Comparison of ENCODE assay signal across 28 cellular contexts in the genomic region with DNA sequence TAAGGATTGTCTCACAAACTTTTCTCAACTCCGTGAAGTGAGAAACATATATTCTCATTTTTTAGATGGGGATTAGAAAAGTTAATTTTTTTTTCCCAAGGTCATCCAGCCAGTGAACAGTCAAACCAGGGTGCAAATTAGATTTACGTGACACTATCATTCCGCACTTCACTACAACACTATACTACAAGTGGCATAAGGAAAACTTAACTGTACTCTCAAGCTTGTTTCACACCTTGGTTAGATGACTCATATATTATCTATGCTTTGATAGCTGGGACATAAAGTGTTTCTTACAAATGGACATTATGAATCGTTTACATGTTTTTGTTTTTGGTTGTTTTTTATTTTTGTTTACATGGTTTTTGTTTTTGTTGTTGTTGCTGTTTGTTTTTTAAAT.
"Had no signal": no experiment of that assay in that cellular context is flagged by ENCODE, and none has a peak within 500 bp of the region (broad histone marks: within the 10 kb centered on the region; RNA-seq: fewer than 3 reads in every experiment).

No MANE protein-coding gene starts in this region.

- H3K27ac ChIP-seq: stomach, suprapubic skin, testis, thoracic aorta, thyroid gland, tibial artery, tibial nerve, transverse colon, upper lobe of left lung, upper lobe of right lung, uterus, vagina had no signal

- H3K27ac Mint-ChIP-seq: stimulated activated effector memory CD8-positive, alpha-beta T cell treated with anti-CD3 and anti-CD28 coated beads, Interleukin-12 subunit alpha, Interleukin-12 subunit beta, amount 100 ng/mL, for 72 hours; stimulated activated memory B cell treated with anti-CD40 and anti-IgM and Interleukin-4, amounts not matched to agents 10 μg/mL and 1 μg/mL and 100 μg/mL, for 72 hours; stimulated activated naive B cell treated with anti-CD40 and anti-IgM and Interleukin-4, amounts not matched to agents 10 μg/mL and 1 μg/mL and 100 μg/mL, for 72 hours; stimulated activated naive CD8-positive, alpha-beta T cell treated with anti-CD3 and anti-CD28 coated beads, Interleukin-15, amount 100 ng/mL, for 72 hours; stimulated activated naive CD8-positive, alpha-beta T cell treated with anti-CD3 and anti-CD28 coated beads, Interleukin-15, Interleukin-2, amounts not matched to agents 100 ng/mL and 50 ng/mL, for 24 hours; type B pancreatic cell had no signal

- ATAC-seq: stimulated activated effector memory CD8-positive, alpha-beta T cell treated with anti-CD3 and anti-CD28 coated beads, Interleukin-12 subunit alpha, Interleukin-12 subunit beta, amount 100 ng/mL, for 72 hours; stimulated activated memory B cell treated with anti-CD40 and anti-IgM and Interleukin-4, amounts not matched to agents 10 μg/mL and 1 μg/mL and 100 μg/mL, for 72 hours; stimulated activated naive B cell treated with anti-CD40 and anti-IgM and Interleukin-4, amounts not matched to agents 10 μg/mL and 1 μg/mL and 100 μg/mL, for 72 hours; stimulated activated naive CD8-positive, alpha-beta T cell treated with anti-CD3 and anti-CD28 coated beads, Interleukin-15, amount 100 ng/mL, for 72 hours; stimulated activated naive CD8-positive, alpha-beta T cell treated with anti-CD3 and anti-CD28 coated beads, Interleukin-15, Interleukin-2, amounts not matched to agents 100 U/mL and 50 U/mL, for 24 hours; upper lobe of right lung had no signal

- H3K4me3 Mint-ChIP-seq: stimulated activated effector memory CD8-positive, alpha-beta T cell treated with anti-CD3 and anti-CD28 coated beads, Interleukin-12 subunit alpha, Interleukin-12 subunit beta, amount 100 ng/mL, for 72 hours; stimulated activated memory B cell treated with anti-CD40 and anti-IgM and Interleukin-4, amounts not matched to agents 10 μg/mL and 1 μg/mL and 100 μg/mL, for 72 hours; stimulated activated naive B cell treated with anti-CD40 and anti-IgM and Interleukin-4, amounts not matched to agents 10 μg/mL and 1 μg/mL and 100 μg/mL, for 72 hours; stimulated activated naive CD8-positive, alpha-beta T cell treated with anti-CD3 and anti-CD28 coated beads, Interleukin-15, amount 100 ng/mL, for 72 hours; stimulated activated naive CD8-positive, alpha-beta T cell treated with anti-CD3 and anti-CD28 coated beads, Interleukin-15, Interleukin-2, amounts not matched to agents 100 ng/mL and 50 ng/mL, for 24 hours; type B pancreatic cell had no signal

- FAIRE-seq: urothelium cell line had no signal

- H3K4me1 Mint-ChIP-seq: stimulated activated effector memory CD8-positive, alpha-beta T cell treated with anti-CD3 and anti-CD28 coated beads, Interleukin-12 subunit alpha, Interleukin-12 subunit beta, amount 100 ng/mL, for 72 hours; stimulated activated memory B cell treated with anti-CD40 and anti-IgM and Interleukin-4, amounts not matched to agents 10 μg/mL and 1 μg/mL and 100 μg/mL, for 72 hours; stimulated activated naive B cell treated with anti-CD40 and anti-IgM and Interleukin-4, amounts not matched to agents 10 μg/mL and 1 μg/mL and 100 μg/mL, for 72 hours had no signal

- H3K9me3 ChIP-seq: stomach, suprapubic skin, testis, thoracic aorta, thyroid gland, tibial artery, tibial nerve, transverse colon, upper lobe of left lung, upper lobe of right lung, uterus, vagina had no signal

- DNase-seq: stimulated activated CD4-positive, alpha-beta T cell treated with anti-CD3 and anti-CD28 coated beads, Interleukin-2, amount 100 ng/mL, for 48 hours; stimulated activated CD4-positive, alpha-beta T cell treated with anti-CD3 and anti-CD28 coated beads, Interleukin-4, amount 100 ng/mL, for 1 hour; stimulated activated CD4-positive, alpha-beta T cell treated with anti-CD3 and anti-CD28 coated beads, Interleukin-4, amount 100 ng/mL, for 24 hours; stimulated activated CD4-positive, alpha-beta T cell treated with anti-CD3 and anti-CD28 coated beads, Interleukin-4, amount 100 ng/mL, for 4 hours; stimulated activated CD8-positive, alpha-beta memory T cell treated with anti-CD3 and anti-CD28 coated beads, Interleukin-4, amount 100 ng/mL, for 48 hours; stimulated activated naive B cell treated with anti-CD40 and anti-IgM and Interleukin-4, amounts not matched to agents 10 μg/mL and 1 μg/mL and 100 μg/mL, for 72 hours; stimulated activated naive CD4-positive, alpha-beta T cell; stimulated activated naive CD4-positive, alpha-beta T cell treated with Interleukin-2 at 50 U/mL for 16 hours; stimulated activated naive CD8-positive, alpha-beta T cell treated with anti-CD3 and anti-CD28 coated beads, Interleukin-15, amount 100 ng/mL, for 72 hours; stimulated activated naive CD8-positive, alpha-beta T cell treated with anti-CD3 and anti-CD28 coated beads, Interleukin-15, Interleukin-2, amounts not matched to agents 100 U/mL and 50 U/mL, for 24 hours; stomach; substantia nigra; testis; thyroid gland; tibial artery; transverse colon; upper lobe of left lung; upper lobe of right lung; uterus had no signal

- H3K36me3 ChIP-seq: stomach, suprapubic skin, thoracic aorta, thyroid gland, tibial artery, tibial nerve, transverse colon, upper lobe of left lung, upper lobe of right lung, uterus, vagina had no signal

- H3K4me1 ChIP-seq: suprapubic skin, testis, thyroid gland, tibial artery, tibial nerve, transverse colon, upper lobe of left lung, upper lobe of right lung, uterus, vagina had no signal

- H3K27me3 ChIP-seq: stomach, suprapubic skin, testis, thyroid gland, tibial artery, tibial nerve, transverse colon, upper lobe of left lung, upper lobe of right lung, uterus, vagina had no signal

- H3K4me3 ChIP-seq: stomach, suprapubic skin, testis, thoracic aorta, thyroid gland, tibial artery, tibial nerve, transverse colon, upper lobe of left lung, upper lobe of right lung, uterus, vagina had no signal

- H3K36me3 Mint-ChIP-seq: stimulated activated effector memory CD8-positive, alpha-beta T cell treated with anti-CD3 and anti-CD28 coated beads, Interleukin-12 subunit alpha, Interleukin-12 subunit beta, amount 100 ng/mL, for 72 hours; stimulated activated memory B cell treated with anti-CD40 and anti-IgM and Interleukin-4, amounts not matched to agents 10 μg/mL and 1 μg/mL and 100 μg/mL, for 72 hours; stimulated activated naive B cell treated with anti-CD40 and anti-IgM and Interleukin-4, amounts not matched to agents 10 μg/mL and 1 μg/mL and 100 μg/mL, for 72 hours; type B pancreatic cell had no signal

- H3K27me3 Mint-ChIP-seq: stimulated activated memory B cell treated with anti-CD40 and anti-IgM and Interleukin-4, amounts not matched to agents 10 μg/mL and 1 μg/mL and 100 μg/mL, for 72 hours; stimulated activated naive B cell treated with anti-CD40 and anti-IgM and Interleukin-4, amounts not matched to agents 10 μg/mL and 1 μg/mL and 100 μg/mL, for 72 hours; stimulated activated naive CD8-positive, alpha-beta T cell treated with anti-CD3 and anti-CD28 coated beads, Interleukin-15, amount 100 ng/mL, for 72 hours; stimulated activated naive CD8-positive, alpha-beta T cell treated with anti-CD3 and anti-CD28 coated beads, Interleukin-15, Interleukin-2, amounts not matched to agents 100 ng/mL and 50 ng/mL, for 24 hours had no signal

- H3K9me3 Mint-ChIP-seq: stimulated activated memory B cell treated with anti-CD40 and anti-IgM and Interleukin-4, amounts not matched to agents 10 μg/mL and 1 μg/mL and 100 μg/mL, for 72 hours; stimulated activated naive CD8-positive, alpha-beta T cell treated with anti-CD3 and anti-CD28 coated beads, Interleukin-15, amount 100 ng/mL, for 72 hours; stimulated activated naive CD8-positive, alpha-beta T cell treated with anti-CD3 and anti-CD28 coated beads, Interleukin-15, Interleukin-2, amounts not matched to agents 100 ng/mL and 50 ng/mL, for 24 hours; type B pancreatic cell had no signal
